8 cellular contexts compared by ENCODE assay signal in the genomic region with DNA sequence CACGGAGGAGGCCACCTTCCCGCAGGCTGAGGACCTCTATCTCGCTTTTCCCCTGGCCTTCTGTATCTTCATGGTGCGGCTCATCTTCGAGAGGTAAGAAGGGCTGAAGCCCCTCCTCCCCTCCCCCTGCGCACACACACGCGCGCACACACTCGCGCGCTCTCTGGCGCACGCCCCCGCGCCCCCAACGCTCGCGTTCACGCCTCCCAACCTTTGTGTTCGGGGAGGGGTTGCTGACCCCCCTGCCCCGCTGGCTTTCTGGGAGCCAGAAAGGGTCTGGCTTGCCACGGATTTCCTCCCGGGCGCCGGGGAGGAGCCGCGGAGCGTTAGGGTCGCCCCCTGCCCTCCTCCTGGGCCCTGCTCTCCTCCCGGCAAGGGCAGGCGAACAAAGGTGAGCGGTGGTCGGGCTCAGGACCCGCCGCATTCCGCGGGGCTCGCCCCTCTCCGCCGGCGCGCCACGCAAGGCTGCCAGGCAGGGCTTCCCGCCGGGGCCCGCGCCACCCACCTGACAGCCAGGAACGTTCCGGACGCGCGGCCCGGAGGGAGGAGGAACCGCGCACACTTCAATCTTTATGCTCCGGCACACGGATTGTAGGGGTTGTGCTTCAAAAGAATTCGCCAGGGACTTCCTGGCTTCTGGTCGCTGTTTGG. TPM values are rescaled to one million over a fixed set of nuclear protein-coding genes. Genes with fewer than 3 reads are reported as not detected.
DNase-seq lines count a peak whose midpoint lies in the region; ATAC-seq, FAIRE-seq and TF ChIP-seq lines count a peak whose summit lies in the region.

No MANE protein-coding gene starts in this region.

- no peak for FAIRE-seq in GM12891 (lab: Jason Lieb, UNC)

- H3K4me1 Mint-ChIP-seq in activated T-helper 2 cell treated with anti-CD3 and anti-CD28 coated beads, Interferon-gamma antibody, Interleukin-2, Interleukin-4, amounts not matched to agents 10 μg/mL and 5 μg/mL and 100 μg/mL, durations not matched to agents 14 hours and 24 hours and 36 hours (ENCODE audit: low read depth), result peaks cover 36% of the 10 kb centered on the region

- TF ChIP-seq POLR2A in GM12891 (IDR thresholded peaks at IDR 0.05; ENCODE audit: low read depth, low read length), result no peak

- no peaks in the 10 kb centered on the region for H3K27me3 Mint-ChIP-seq in activated T-helper 2 cell treated with anti-CD3 and anti-CD28 coated beads, Interferon-gamma antibody, Interleukin-2, Interleukin-4, amounts not matched to agents 10 μg/mL and 5 μg/mL and 100 μg/mL, durations not matched to agents 14 hours and 24 hours and 36 hours (ENCODE audit: low read depth)

- intact Hi-C loops in A673 (cut with micrococcal nuclease; ENCODE audit: unreplicated experiment), result no loop called here
- intact Hi-C loops in activated T-helper 2 cell treated with anti-CD3 and anti-CD28 coated beads, Interferon-gamma antibody, Interleukin-2, Interleukin-4, amounts not matched to agents 10 μg/mL and 5 μg/mL and 100 μg/mL, durations not matched to agents 14 hours and 24 hours and 36 hours (cut with micrococcal nuclease), result loop anchor here (1.0 to 10.0 kb wide), 6 partner anchors 24 to 292 kb away; partner anchors contain the start of gene STK39

- no peaks in the 10 kb centered on the region for H3K9me3 ChIP-seq in A673 (ENCODE audit: low read depth, low read length, poor library complexity, severe bottlenecking)

- CTCF ChIA-PET in A673 (lab: Charles Lee), result no interaction called here

- H3K27me3 ChIP-seq in A673 (replicated peaks; ENCODE audit: insufficient read depth, low read depth, low read length, poor library complexity), result no peaks in the 10 kb centered on the region

- TF ChIP-seq CTCF in A673 (conservative IDR thresholded peaks at IDR 0.05; ENCODE audit: low read depth, low read length), result no peak

- DNase-seq in A673 (ENCODE audit: low spot score) (peak; percentile 36), GM12891 (ENCODE audit: insufficient read length, low spot score) (peak; percentile 11), NCI-H2171 treated with DMSO at 0.1 percent for 48 hours (lab: John Stamatoyannopoulos, UW) (peak; percentile 77), glomerular visceral epithelial cell (ENCODE audit: extremely low spot score) (peak; percentile 53), nucleus accumbens (lab: John Stamatoyannopoulos, UW) (peak in 32 of 56 donors; percentile 8 to 73 (median 34)), GF-D8 (lab: John Stamatoyannopoulos, UW) (no peak)
- DNase-seq in activated T-helper 2 cell treated with anti-CD3 and anti-CD28 coated beads, Interferon-gamma antibody, Interleukin-2, Interleukin-4, amounts not matched to agents 10 μg/mL and 5 μg/mL and 100 μg/mL, durations not matched to agents 14 hours and 24 hours and 36 hours (ENCODE audit: low spot score), result peak; percentile 35

- H3K36me3 ChIP-seq in A673 (ENCODE audit: insufficient read depth, low read length, poor library complexity, severe bottlenecking), result no peaks in the 10 kb centered on the region

- POLR2A ChIA-PET in A673 (lab: Charles Lee; ENCODE audit: low non-redundant PET), result no interaction called here

- H3K27ac Mint-ChIP-seq in activated T-helper 2 cell treated with anti-CD3 and anti-CD28 coated beads, Interferon-gamma antibody, Interleukin-2, Interleukin-4, amounts not matched to agents 10 μg/mL and 5 μg/mL and 100 μg/mL, durations not matched to agents 14 hours and 24 hours and 36 hours, result peak overlapping the region; percentile 60

- ATAC-seq in HG02870 (IDR thresholded peaks at IDR 0.05; ENCODE audit: unreplicated experiment), result peak; percentile 26

- H3K9me3 Mint-ChIP-seq in activated T-helper 2 cell treated with anti-CD3 and anti-CD28 coated beads, Interferon-gamma antibody, Interleukin-2, Interleukin-4, amounts not matched to agents 10 μg/mL and 5 μg/mL and 100 μg/mL, durations not matched to agents 14 hours and 24 hours and 36 hours, result no peaks in the 10 kb centered on the region

- peak overlapping the region; percentile 18 for H3K27ac ChIP-seq in A673 (ENCODE audit: low read depth, low read length, poor library complexity, severe bottlenecking)

- peak overlapping the region; percentile 55 for H3K4me3 ChIP-seq in A673 (ENCODE audit: low read depth, low read length, poor library complexity, severe bottlenecking)

- no peak overlapping the region for H3K4me3 Mint-ChIP-seq in activated T-helper 2 cell treated with anti-CD3 and anti-CD28 coated beads, Interferon-gamma antibody, Interleukin-2, Interleukin-4, amounts not matched to agents 10 μg/mL and 5 μg/mL and 100 μg/mL, durations not matched to agents 14 hours and 24 hours and 36 hours (ENCODE audit: low read depth)

- no TSS peak for BruUV-seq in A673 (replicated peaks; lab: Mats Ljungman, UMichigan)

- H3K4me1 ChIP-seq in A673 (ENCODE audit: insufficient read depth, low read length, poor library complexity, severe bottlenecking), result no peaks in the 10 kb centered on the region

- H3K36me3 Mint-ChIP-seq in activated T-helper 2 cell treated with anti-CD3 and anti-CD28 coated beads, Interferon-gamma antibody, Interleukin-2, Interleukin-4, amounts not matched to agents 10 μg/mL and 5 μg/mL and 100 μg/mL, durations not matched to agents 14 hours and 24 hours and 36 hours (ENCODE audit: low read depth), result peaks cover 7% of the 10 kb centered on the region

TF ChIP-seq in GM12891, 5 proteins besides CTCF, POLR2A, EP300 and RAD21:
- no peak for TF ChIP-seq TAF1 (IDR thresholded peaks at IDR 0.05; ENCODE audit: low read depth, low read length)
- no peak for TF ChIP-seq POU2F2 (IDR thresholded peaks at IDR 0.05; ENCODE audit: low read depth, low read length)
- no peak for TF ChIP-seq SPI1 (IDR thresholded peaks at IDR 0.05; ENCODE audit: low read depth, low read length)
- no peak for TF ChIP-seq PAX5 (IDR thresholded peaks at IDR 0.05; ENCODE audit: insufficient read depth, low read length, severe bottlenecking)
- TF ChIP-seq POLR2AphosphoS5 (IDR thresholded peaks at IDR 0.05; ENCODE audit: low read depth, low read length), result no peak

RNA-seq across cellular contexts. Expression of gene CERS6, which starts 0.6 kb away (rescaled TPM):
- total RNA-seq in A673 (2021), result 12.4 and 13.4 TPM in 2 replicates
- polyA plus RNA-seq in GM12891 (2012; ENCODE audit: low read depth, missing spikeins), result 1.7 TPM
- total RNA-seq in activated T-helper 2 cell treated with anti-CD3 and anti-CD28 coated beads, Interferon-gamma antibody, Interleukin-2, Interleukin-4, amounts not matched to agents 10 μg/mL and 5 μg/mL and 100 μg/mL, durations not matched to agents 14 hours and 24 hours and 36 hours, result 21.5 and 22.4 TPM in 2 replicates
